In genomic region chr7:156861212-156861611, GRCh38 we compare ENCODE assay signal across 3 cellular contexts.
"Had no signal": no experiment of that assay in that cellular context is flagged by ENCODE, and none has a peak within 500 bp of the region (broad histone marks: within the 10 kb centered on the region; RNA-seq: fewer than 3 reads in every experiment).

No MANE protein-coding gene starts in this region.

- DNase-seq: GDM1, GF-D8 had no signal

- H3K4me3 ChIP-seq: GM12878 had no signal

- ATAC-seq: GM12878 had no signal
